ENCODE assay signal across 35 cellular contexts in the genomic region with DNA sequence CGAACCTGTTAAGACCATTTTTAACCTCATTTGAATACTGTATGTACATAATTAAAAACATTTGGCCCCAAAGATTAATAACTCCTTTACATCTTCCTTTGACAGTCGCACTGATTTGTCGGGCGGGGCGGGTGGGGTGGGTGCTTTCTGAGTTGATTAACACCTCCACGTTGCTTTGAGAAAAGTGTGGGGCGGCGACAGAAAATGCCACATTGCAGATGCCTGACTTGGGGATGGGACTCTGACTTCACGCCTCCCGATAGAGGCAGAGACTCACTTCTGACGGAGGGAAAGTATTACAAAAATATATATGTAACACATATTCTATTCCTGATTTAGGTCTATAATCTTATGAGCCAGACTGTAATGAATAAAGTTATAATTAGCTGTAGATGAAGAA.
"Had no signal": no experiment of that assay in that cellular context is flagged by ENCODE, and none has a peak within 500 bp of the region (broad histone marks: within the 10 kb centered on the region; RNA-seq: fewer than 3 reads in every experiment).

No MANE protein-coding gene starts in this region.

- DNase-seq: Karpas-422, Kasumi-1, KBM-7, KG1, MG63, MM.1S, MV-4-11, NCI-H1048, NCI-H1092, NCI-H1105, NCI-H1105 treated with DMSO at 0.1 percent for 48 hours, NCI-H1417, NCI-H1417 treated with DMSO at 0.1 percent for 48 hours, NCI-H1436, NCI-H1436 treated with DMSO at 0.1 percent for 48 hours, NCI-H146, NCI-H1694, NCI-H1694 treated with DMSO at 0.1 percent for 48 hours, NCI-H187, NCI-H187 treated with DMSO at 0.1 percent for 48 hours, NCI-H1930, NCI-H2029, NCI-H2029 treated with DMSO at 0.1 percent for 48 hours, NCI-H2081, NCI-H2081 treated with DMSO at 0.1 percent for 48 hours, NCI-H2107, NCI-H2171, NCI-H2171 treated with DMSO at 0.1 percent for 48 hours, NCI-H2227 treated with DMSO at 0.1 percent for 48 hours, NCI-H226, NCI-H345, NCI-H446, NCI-H446 treated with DMSO at 0.1 percent for 48 hours, NCI-H510A had no signal

- H3K27ac ChIP-seq: KMS-11 had no signal

- H3K27me3 ChIP-seq: MG63 had no signal

- H3K9ac ChIP-seq: KMS-11 had no signal

- H3K9me3 ChIP-seq: MG63 had no signal

- H3K4me3 ChIP-seq: MG63 had no signal

- H3K36me3 ChIP-seq: MG63 had no signal
